ENCODE assay signal across 13 cellular contexts in the genomic region with DNA sequence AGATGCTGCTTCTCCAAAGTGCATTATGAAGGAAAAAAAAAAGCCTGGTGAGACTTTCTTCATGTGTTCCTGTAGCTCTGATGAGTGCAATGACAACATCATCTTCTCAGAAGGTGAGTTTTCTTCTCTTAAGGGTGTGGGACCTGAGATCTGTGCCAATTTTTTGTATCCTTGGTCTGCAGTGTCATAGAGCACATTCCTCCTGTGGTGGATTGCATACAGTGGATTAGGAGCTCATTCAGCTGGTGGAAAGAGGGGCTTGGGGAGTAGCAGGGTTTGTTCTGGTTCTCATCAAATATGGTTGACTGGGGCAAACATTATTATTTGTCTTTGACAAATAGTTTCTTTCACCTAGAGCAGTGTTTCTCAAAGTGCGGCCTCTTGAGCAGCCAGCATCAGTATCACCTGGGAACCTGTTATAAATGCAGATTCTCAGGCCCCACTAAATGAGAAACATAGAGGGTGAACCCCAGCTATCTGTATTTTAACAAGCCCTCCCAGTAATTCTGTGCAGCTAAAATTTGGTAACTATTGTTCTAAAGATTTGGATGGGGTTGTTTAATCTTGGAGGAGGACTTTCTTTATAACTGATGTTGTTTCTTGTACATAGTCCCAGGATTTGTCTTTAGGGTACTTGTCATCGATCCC. TPM values are rescaled to one million over a fixed set of nuclear protein-coding genes. Genes with fewer than 3 reads are reported as not detected.
DNase-seq lines count a peak whose midpoint lies in the region; ATAC-seq and TF ChIP-seq lines count a peak whose summit lies in the region.
"Had no signal": no experiment of that assay in that cellular context is flagged by ENCODE, and none has a peak within 500 bp of the region (broad histone marks: within the 10 kb centered on the region; RNA-seq: fewer than 3 reads in every experiment).

No MANE protein-coding gene starts in this region.

- H3K79me2 ChIP-seq in PC-9 (ENCODE audit: low read depth): no peaks in the 10 kb centered on the region

- no TSS peak for BruUV-seq in PC-9 (replicated peaks; lab: Mats Ljungman, UMichigan)

- POLR2A ChIA-PET in PC-9 (lab: Charles Lee; ENCODE audit: unreplicated experiment): no interaction called here

- H3K27me3 Mint-ChIP-seq in activated CD4-positive, alpha-beta T cell treated with anti-CD3 and anti-CD28 coated beads, Interleukin-2, amount 10 ng/mL, durations not matched to agents 24 days and 14 days: no peaks in the 10 kb centered on the region
- peaks cover 1% of the 10 kb centered on the region for H3K27me3 Mint-ChIP-seq in endothelial cell (ENCODE audit: unreplicated experiment)

- no peak for DNase-seq in activated CD4-positive, alpha-beta T cell treated with anti-CD3 and anti-CD28 coated beads, Interleukin-2, amount 10 ng/mL, durations not matched to agents 24 days and 14 days
- no peak for DNase-seq in activated CD4-positive, alpha-beta T cell treated with anti-CD3 and anti-CD28 coated beads for 4 hours
- DNase-seq in SJSA1 (ENCODE audit: low read depth in 1 of 2, low spot score in 2 of 2) (no peak), endothelial cell (ENCODE audit: low spot score) (no peak), COLO668 (lab: John Stamatoyannopoulos, UW; ENCODE audit: unreplicated experiment) (no peak), PC-9 (no peak), SIG-M5 (lab: John Stamatoyannopoulos, UW) (no peak)
- no peak for DNase-seq in stimulated activated effector memory CD8-positive, alpha-beta T cell treated with anti-CD3 and anti-CD28 coated beads, Interleukin-12 subunit alpha, Interleukin-12 subunit beta, amount 100 ng/mL, for 72 hours (ENCODE audit: low spot score in 2 of 2)
- DNase-seq: DMS79 treated with DMSO at 0.1 percent for 48 hours, mucosa of descending colon, thyroid gland had no signal

- peak overlapping the region; percentile 36 for H3K27ac Mint-ChIP-seq in activated CD4-positive, alpha-beta T cell treated with anti-CD3 and anti-CD28 coated beads, Interleukin-2, amount 10 ng/mL, durations not matched to agents 24 days and 14 days
- H3K27ac Mint-ChIP-seq in endothelial cell (ENCODE audit: unreplicated experiment): peak overlapping the region; percentile 61
- H3K27ac Mint-ChIP-seq in stimulated activated effector memory CD8-positive, alpha-beta T cell treated with anti-CD3 and anti-CD28 coated beads, Interleukin-12 subunit alpha, Interleukin-12 subunit beta, amount 100 ng/mL, for 72 hours: peak overlapping the region; percentile 0

- H3K36me3 ChIP-seq in SJSA1 (peaks cover 78% of the 10 kb centered on the region), PC-9 (ENCODE audit: low read depth) (no peaks in the 10 kb centered on the region)

- peaks cover 33% of the 10 kb centered on the region for H3K4me1 ChIP-seq in SJSA1 (replicated peaks)
- H3K4me1 ChIP-seq in PC-9 (replicated peaks; ENCODE audit: insufficient read depth): no peaks in the 10 kb centered on the region
- H3K4me1 ChIP-seq: A549 had no signal

- no peak overlapping the region for H3K4me2 ChIP-seq in PC-9
- H3K4me2 ChIP-seq: A549 had no signal

- peaks cover 90% of the 10 kb centered on the region for H3K36me3 Mint-ChIP-seq in activated CD4-positive, alpha-beta T cell treated with anti-CD3 and anti-CD28 coated beads, Interleukin-2, amount 10 ng/mL, durations not matched to agents 24 days and 14 days (ENCODE audit: low read depth)
- peaks cover 78% of the 10 kb centered on the region for H3K36me3 Mint-ChIP-seq in endothelial cell (ENCODE audit: low read depth, unreplicated experiment)
- peaks cover 100% of the 10 kb centered on the region for H3K36me3 Mint-ChIP-seq in stimulated activated effector memory CD8-positive, alpha-beta T cell treated with anti-CD3 and anti-CD28 coated beads, Interleukin-12 subunit alpha, Interleukin-12 subunit beta, amount 100 ng/mL, for 72 hours

- H3K9me3 ChIP-seq in SJSA1 (replicated peaks) (no peaks in the 10 kb centered on the region), PC-9 (ENCODE audit: insufficient read depth, low read depth) (no peaks in the 10 kb centered on the region)
- H3K9me3 ChIP-seq: A549, mucosa of descending colon, thyroid gland had no signal

- intact Hi-C loops in activated CD4-positive, alpha-beta T cell treated with anti-CD3 and anti-CD28 coated beads, Interleukin-2, amount 10 ng/mL, durations not matched to agents 24 days and 14 days (cut with micrococcal nuclease): loop anchor here (10.0 kb wide), 1 partner anchor 984 kb away; no protein-coding TSS in a partner anchor
- intact Hi-C loops in PC-9 (cut with micrococcal nuclease; ENCODE audit: unreplicated experiment): no loop called here

- peak overlapping the region; percentile 12 for H3K4me3 Mint-ChIP-seq in activated CD4-positive, alpha-beta T cell treated with anti-CD3 and anti-CD28 coated beads, Interleukin-2, amount 10 ng/mL, durations not matched to agents 24 days and 14 days
- no peak overlapping the region for H3K4me3 Mint-ChIP-seq in endothelial cell (ENCODE audit: unreplicated experiment)
- no peak overlapping the region for H3K4me3 Mint-ChIP-seq in stimulated activated effector memory CD8-positive, alpha-beta T cell treated with anti-CD3 and anti-CD28 coated beads, Interleukin-12 subunit alpha, Interleukin-12 subunit beta, amount 100 ng/mL, for 72 hours

- no peaks in the 10 kb centered on the region for H4K20me1 ChIP-seq in PC-9 (ENCODE audit: insufficient read depth)

- TF ChIP-seq CTCF in endothelial cell (IDR thresholded peaks at IDR 0.05; ENCODE audit: unreplicated experiment): no peak
- TF ChIP-seq CTCF in PC-9 (conservative IDR thresholded peaks at IDR 0.05): no peak

- H3K27ac ChIP-seq in SJSA1: peak overlapping the region; percentile 90
- no peak overlapping the region for H3K27ac ChIP-seq in PC-9
- H3K27ac ChIP-seq: A549, thyroid gland had no signal

- CTCF ChIA-PET in PC-9 (lab: Charles Lee): no interaction called here

- H3K4me1 Mint-ChIP-seq in activated CD4-positive, alpha-beta T cell treated with anti-CD3 and anti-CD28 coated beads, Interleukin-2, amount 10 ng/mL, durations not matched to agents 24 days and 14 days: peaks cover 90% of the 10 kb centered on the region
- peaks cover 46% of the 10 kb centered on the region for H3K4me1 Mint-ChIP-seq in endothelial cell (ENCODE audit: unreplicated experiment)
- H3K4me1 Mint-ChIP-seq in stimulated activated effector memory CD8-positive, alpha-beta T cell treated with anti-CD3 and anti-CD28 coated beads, Interleukin-12 subunit alpha, Interleukin-12 subunit beta, amount 100 ng/mL, for 72 hours: peaks cover 84% of the 10 kb centered on the region

- H3K9me2 ChIP-seq in PC-9 (ENCODE audit: insufficient read depth): no peaks in the 10 kb centered on the region

- H2AFZ ChIP-seq in PC-9: no peak overlapping the region

- peaks cover 3% of the 10 kb centered on the region for H3K9me3 Mint-ChIP-seq in activated CD4-positive, alpha-beta T cell treated with anti-CD3 and anti-CD28 coated beads, Interleukin-2, amount 10 ng/mL, durations not matched to agents 24 days and 14 days
- H3K9me3 Mint-ChIP-seq in endothelial cell (ENCODE audit: unreplicated experiment): no peaks in the 10 kb centered on the region
- no peaks in the 10 kb centered on the region for H3K9me3 Mint-ChIP-seq in stimulated activated effector memory CD8-positive, alpha-beta T cell treated with anti-CD3 and anti-CD28 coated beads, Interleukin-12 subunit alpha, Interleukin-12 subunit beta, amount 100 ng/mL, for 72 hours

- H3K27me3 ChIP-seq in SJSA1 (replicated peaks) (no peaks in the 10 kb centered on the region), PC-9 (ENCODE audit: insufficient read depth, low read depth) (no peaks in the 10 kb centered on the region)
- H3K27me3 ChIP-seq: thyroid gland had no signal

- no peak overlapping the region for H3K4me3 ChIP-seq in SJSA1
- H3K4me3 ChIP-seq in PC-9: no peak overlapping the region
- H3K4me3 ChIP-seq: A549, mucosa of descending colon, thyroid gland had no signal

- H3F3A ChIP-seq in PC-9 (ENCODE audit: insufficient read depth, low read depth): no peaks in the 10 kb centered on the region

- no peak for ATAC-seq in stimulated activated effector memory CD8-positive, alpha-beta T cell treated with anti-CD3 and anti-CD28 coated beads, Interleukin-12 subunit alpha, Interleukin-12 subunit beta, amount 100 ng/mL, for 72 hours
- ATAC-seq: A549, Panc1 had no signal

RNA-seq across cellular contexts. Expression of a gene that starts 44.1 kb away (rescaled TPM):
- 45.3 and 47.6 TPM in 2 replicates for total RNA-seq in activated CD4-positive, alpha-beta T cell treated with anti-CD3 and anti-CD28 coated beads, Interleukin-2, amount 10 ng/mL, durations not matched to agents 24 days and 14 days
- total RNA-seq in SJSA1 (2014; rRNA removed; shearing (Covaris generic)): 30.6 and 44.6 TPM in 2 replicates
- total RNA-seq in endothelial cell (ENCODE audit: unreplicated experiment) (68.7 TPM), PC-9 (2021) (26.4 and 33.6 TPM in 2 replicates)

Comparison
In these comparisons a context has a peak if more than half of its experiments do, and no peak if none do; other contexts are left out.
1. H3K27ac Mint-ChIP-seq: peak in every context shown above with its lines; median percentile 61 in endothelial cell; 36 in activated CD4-positive, alpha-beta T cell treated with anti-CD3 and anti-CD28 coated beads, Interleukin-2, amount 10 ng/mL, durations not matched to agents 24 days and 14 days; 0 in stimulated activated effector memory CD8-positive, alpha-beta T cell treated with anti-CD3 and anti-CD28 coated beads, Interleukin-12 subunit alpha, Interleukin-12 subunit beta, amount 100 ng/mL, for 72 hours.